Comparison of ENCODE assay signal across 8 cellular contexts in the genomic region with DNA sequence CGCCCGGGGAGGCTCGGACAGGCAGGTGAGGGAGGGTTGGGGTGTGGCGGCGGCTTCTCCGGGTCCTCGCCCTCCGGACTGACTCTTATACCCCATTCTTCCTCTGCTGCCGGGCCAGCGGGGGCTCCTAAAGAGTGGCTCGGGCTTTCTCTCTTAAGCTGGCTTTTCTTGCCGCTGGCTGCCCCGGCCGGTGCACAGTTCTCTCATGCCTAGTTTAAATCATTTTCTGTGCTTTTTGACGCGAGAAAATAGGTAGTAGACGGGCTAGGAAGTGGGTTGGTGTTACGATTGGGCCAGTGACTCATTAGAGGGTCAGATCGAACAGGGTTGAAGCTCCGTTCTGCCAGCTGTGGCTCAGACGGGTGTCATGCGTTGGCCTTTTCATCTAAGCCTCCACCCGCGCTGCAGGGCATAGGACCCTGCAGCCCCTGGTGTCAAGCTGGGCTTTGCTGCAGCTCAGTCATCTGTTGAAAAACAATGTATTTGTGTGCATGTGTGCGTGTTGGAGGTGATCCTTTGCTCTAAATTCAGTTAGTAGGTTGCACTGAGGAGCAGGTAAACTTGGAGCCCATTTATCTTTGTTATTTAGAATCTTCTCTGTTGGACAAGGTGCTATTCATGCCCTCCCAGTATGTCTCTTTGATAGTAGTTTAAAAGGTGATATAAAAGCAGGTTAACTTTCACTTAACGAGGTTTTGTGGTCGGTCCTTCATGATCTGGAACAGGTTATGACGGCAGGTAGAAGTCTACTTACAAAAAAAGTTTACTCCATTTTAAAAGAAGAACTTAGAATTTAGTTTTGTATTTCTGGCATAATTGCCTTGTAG. TPM values are rescaled to one million over a fixed set of nuclear protein-coding genes. Genes with fewer than 3 reads are reported as not detected.
A peak's percentile ranks its signal among the peaks of the same experiment; 100 is the strongest.
DNase-seq lines count a peak whose midpoint lies in the region; ATAC-seq and TF ChIP-seq lines count a peak whose summit lies in the region.

No MANE protein-coding gene starts in this region.

- peak overlapping the region; percentile 82 for H3K27ac ChIP-seq in OCI-LY7 (ENCODE audit: low read depth, low read length, poor library complexity, severe bottlenecking)

- no peaks in the 10 kb centered on the region for H3K9me2 ChIP-seq in OCI-LY7 (ENCODE audit: insufficient read depth, low read length)

- ATAC-seq in GM18909 (IDR thresholded peaks at IDR 0.05; ENCODE audit: poor library complexity, unreplicated experiment) = peak; percentile 41
- ATAC-seq in HG03159 (IDR thresholded peaks at IDR 0.05; ENCODE audit: unreplicated experiment) = peak; percentile 39
- peak; percentile 73 for ATAC-seq in activated T-helper 17 cell treated with anti-CD3 and anti-CD28 coated beads, Interleukin-2, amount 50 U/mL, for 72 hours (replicated peaks)

- no TSS peak for BruUV-seq in OCI-LY7 (replicated peaks; lab: Mats Ljungman, UMichigan)

- H3K4me3 ChIP-seq in OCI-LY7 (ENCODE audit: low read depth, low read length, poor library complexity, severe bottlenecking) = peak overlapping the region; percentile 76
- peak overlapping the region; percentile 74 for H3K4me3 ChIP-seq in neuron (ENCODE audit: low read length)

- H3K9me3 ChIP-seq in OCI-LY7 (ENCODE audit: low read length) (no peaks in the 10 kb centered on the region), neuron (ENCODE audit: low read length) (no peaks in the 10 kb centered on the region)

- intact Hi-C loops in OCI-LY7 (cut with micrococcal nuclease; ENCODE audit: unreplicated experiment) = loop anchor here (1.0 to 5.0 kb wide), 6 partner anchors 88 to 960 kb away; a partner anchor contains a TSS

- CTCF ChIA-PET in OCI-LY7 (lab: Charles Lee; ENCODE audit: unreplicated experiment) = interaction anchor here (0.9 to 1.4 kb wide), 2 partner anchors 10 to 162 kb away, joined by 3 to 4 read pairs; no protein-coding TSS in a partner anchor

- no peaks in the 10 kb centered on the region for H3K27me3 Mint-ChIP-seq in activated T-helper 17 cell treated with anti-CD3 and anti-CD28 coated beads, Interleukin-2, amount 50 U/mL, for 72 hours

- peak overlapping the region; percentile 76 for H3K27ac Mint-ChIP-seq in activated T-helper 17 cell treated with anti-CD3 and anti-CD28 coated beads, Interleukin-2, amount 50 U/mL, for 72 hours

- H4K20me1 ChIP-seq in OCI-LY7 (ENCODE audit: insufficient read depth, low read length) = peaks cover 35% of the 10 kb centered on the region

- POLR2A ChIA-PET in OCI-LY7 (lab: Charles Lee) = interaction anchor here (0.7 to 5.0 kb wide), 17 partner anchors 9 to 135 kb away, joined by 3 to 23 read pairs (median 3); no protein-coding TSS in a partner anchor

- H3K27me3 ChIP-seq in neuron (ENCODE audit: insufficient read depth, low read length) = no peaks in the 10 kb centered on the region

- H3K4me1 Mint-ChIP-seq in activated T-helper 17 cell treated with anti-CD3 and anti-CD28 coated beads, Interleukin-2, amount 50 U/mL, for 72 hours = no peaks in the 10 kb centered on the region

- peak overlapping the region; percentile 82 for H3K4me3 Mint-ChIP-seq in activated T-helper 17 cell treated with anti-CD3 and anti-CD28 coated beads, Interleukin-2, amount 50 U/mL, for 72 hours

- no peak overlapping the region for H2AFZ ChIP-seq in OCI-LY7 (ENCODE audit: low read length)
- peak overlapping the region; percentile 11 for H2AFZ ChIP-seq in neuron (ENCODE audit: low read depth, low read length)

- peaks cover 6% of the 10 kb centered on the region for H3K36me3 Mint-ChIP-seq in activated T-helper 17 cell treated with anti-CD3 and anti-CD28 coated beads, Interleukin-2, amount 50 U/mL, for 72 hours (ENCODE audit: low read depth)

- peaks cover 52% of the 10 kb centered on the region for H3K79me2 ChIP-seq in OCI-LY7 (ENCODE audit: insufficient read depth, low read depth, low read length)

- TF ChIP-seq CTCF in OCI-LY7 (conservative IDR thresholded peaks at IDR 0.05; ENCODE audit: low read length) = no peak

- DNase-seq in AG20443 (ENCODE audit: low spot score) (peak; percentile 67), OCI-LY7 (ENCODE audit: low spot score) (peak; percentile 80), fibroblast of the conjunctiva (ENCODE audit: low read depth) (peak; percentile 42), superior temporal gyrus (ENCODE audit: extremely low spot score) (peak; percentile 42)

- no peaks in the 10 kb centered on the region for H3K9me3 Mint-ChIP-seq in activated T-helper 17 cell treated with anti-CD3 and anti-CD28 coated beads, Interleukin-2, amount 50 U/mL, for 72 hours

- H3K36me3 ChIP-seq in OCI-LY7 (ENCODE audit: insufficient read depth, low read length) = peaks cover 5% of the 10 kb centered on the region
- H3K36me3 ChIP-seq in neuron (ENCODE audit: insufficient read depth, low read length) = no peaks in the 10 kb centered on the region

- H3K4me1 ChIP-seq in OCI-LY7 (ENCODE audit: insufficient read depth, low read length, poor library complexity, severe bottlenecking) (peaks cover 56% of the 10 kb centered on the region), neuron (ENCODE audit: insufficient read depth, low read length) (peaks cover 22% of the 10 kb centered on the region)

- H3K4me2 ChIP-seq in OCI-LY7 (ENCODE audit: low read length) = peak overlapping the region; percentile 74

RNA-seq across cellular contexts. Expression of a gene that starts 0.8 kb away (rescaled TPM):
- total RNA-seq in OCI-LY7 (2014; rRNA removed; shearing (Covaris generic)) = 26.1 and 43.4 TPM in 2 replicates
- total RNA-seq in OCI-LY7 (2022) = 61.1 and 66.1 TPM in 2 replicates
- total RNA-seq in activated T-helper 17 cell treated with anti-CD3 and anti-CD28 coated beads, Interleukin-2, amount 50 U/mL, for 72 hours = 10 to 100 TPM; 10.2 to 13.9 TPM

Comparison
In these comparisons a context has a peak if more than half of its experiments do, and no peak if none do; other contexts are left out.
1. Peak in every context shown above with its lines: DNase-seq, ATAC-seq, H3K4me3 ChIP-seq and H3K27ac ChIP-seq.